In the genomic region with DNA sequence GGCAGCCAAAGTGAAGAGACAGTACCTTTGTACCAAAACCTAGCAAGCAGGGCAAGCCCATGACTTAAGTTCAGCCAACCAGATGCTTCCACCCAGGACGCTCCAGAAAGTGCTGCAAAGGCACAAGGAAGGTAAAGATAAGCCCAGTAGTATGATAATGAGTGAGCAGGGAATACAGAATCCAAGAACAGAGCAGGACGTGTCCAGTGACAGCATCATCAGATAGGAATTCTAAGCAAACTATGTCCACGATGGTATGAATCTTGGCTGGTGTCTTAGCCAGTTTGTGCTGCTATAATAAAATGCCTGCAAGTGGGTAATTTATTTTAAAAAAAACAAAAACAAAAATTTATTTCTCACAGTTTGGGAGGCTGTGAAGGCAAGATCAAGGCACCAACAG, we compare ENCODE assay signal across 28 cellular contexts. TPM values are rescaled to one million over a fixed set of nuclear protein-coding genes. Genes with fewer than 3 reads are reported as not detected.
A peak's percentile ranks its signal among the peaks of the same experiment; 100 is the strongest.
DNase-seq lines count a peak whose midpoint lies in the region; ATAC-seq and TF ChIP-seq lines count a peak whose summit lies in the region.
"Had no signal": no experiment of that assay in that cellular context is flagged by ENCODE, and none has a peak within 500 bp of the region (broad histone marks: within the 10 kb centered on the region; RNA-seq: fewer than 3 reads in every experiment).

No MANE protein-coding gene starts in this region.

- H3K4me3 ChIP-seq in GM23248, result no peak overlapping the region
- H3K4me3 ChIP-seq in adipocyte (ENCODE audit: low read length), result no peak overlapping the region
- no peak overlapping the region for H3K4me3 ChIP-seq in fibroblast of the aortic adventitia (ENCODE audit: low read depth, low read length)
- H3K4me3 ChIP-seq: BLaER1, cardiac muscle cell, dorsolateral prefrontal cortex, mucosa of descending colon, neural progenitor cell, tibial nerve had no signal

- H3K9ac ChIP-seq in GM23248 (no peak overlapping the region), adipocyte (ENCODE audit: low read length) (no peak overlapping the region)
- H3K9ac ChIP-seq: BLaER1, KMS-11, neural progenitor cell had no signal

- H3F3A ChIP-seq in GM23248 (ENCODE audit: insufficient read depth), result no peaks in the 10 kb centered on the region

- no peaks in the 10 kb centered on the region for H3K27me3 ChIP-seq in GM23248 (replicated peaks; ENCODE audit: insufficient read depth)
- no peaks in the 10 kb centered on the region for H3K27me3 ChIP-seq in adipocyte (replicated peaks; ENCODE audit: control insufficient read depth, insufficient read depth, low read length)
- H3K27me3 ChIP-seq: BLaER1, cardiac muscle cell, dorsolateral prefrontal cortex, neural progenitor cell, tibial nerve had no signal

- H3K9me2 ChIP-seq in GM23248 (ENCODE audit: insufficient read depth), result no peaks in the 10 kb centered on the region

- no peak overlapping the region for H3K27ac ChIP-seq in GM23248
- H3K27ac ChIP-seq: BLaER1, cardiac muscle cell, dorsolateral prefrontal cortex, KMS-11, neural progenitor cell, tibial nerve had no signal

- TF ChIP-seq CTCF in fibroblast of the aortic adventitia (IDR thresholded peaks at IDR 0.05; ENCODE audit: insufficient read depth, low read length), result no peak

- H3K9me3 ChIP-seq in GM23248 (ENCODE audit: low read depth), result no peaks in the 10 kb centered on the region
- peaks cover 6% of the 10 kb centered on the region for H3K9me3 ChIP-seq in adipocyte (ENCODE audit: control insufficient read depth, low read length)
- H3K9me3 ChIP-seq: mucosa of descending colon had no signal

- 17 to 25% methylated on average over 3 of the region's 3 CpGs for WGBS in GM23248 (ENCODE audit: low coverage in 1 of 2, low lambda C conversion rate in 2 of 2, missing lambda C conversion rate in 2 of 2), 2 experiments

- H3K4me1 ChIP-seq in GM23248 (ENCODE audit: insufficient read depth) (peaks cover 8% of the 10 kb centered on the region), adipocyte (ENCODE audit: control insufficient read depth, insufficient read depth, low read length) (no peaks in the 10 kb centered on the region)
- H3K4me1 ChIP-seq: BLaER1, tibial nerve had no signal

- no peaks in the 10 kb centered on the region for H3K79me2 ChIP-seq in GM23248 (ENCODE audit: insufficient read depth)

- DNase-seq in GM23248 (peak; percentile 59), adipocyte (ENCODE audit: low read depth) (peak; percentile 42), fibroblast of the aortic adventitia (ENCODE audit: low read depth) (peak; percentile 33), DMS79 treated with DMSO at 0.1 percent for 48 hours (lab: John Stamatoyannopoulos, UW) (no peak), cerebellar cortex (ENCODE audit: low spot score) (no peak)
- DNase-seq: activated CD4-positive, alpha-beta T cell treated with anti-CD3 and anti-CD28 coated beads for 48 hours; activated effector memory CD4-positive, alpha-beta T cell treated with Interleukin-2 at 50 U/mL for 16 hours; activated naive CD8-positive, alpha-beta T cell treated with anti-CD3 and anti-CD28 coated beads, Interleukin-2, amount 50 U/mL, for 24 hours; dorsolateral prefrontal cortex; GOT3; mucosa of descending colon; MV-4-11; NCI-H1694; SIG-M5; small intestine; stimulated activated CD4-positive, alpha-beta T cell treated with anti-CD3 and anti-CD28 coated beads, Interleukin-4, amount 100 ng/mL, for 24 hours; T-helper 1 cell had no signal

- in situ Hi-C loops in GM23248 (cut with MboI), result no loop called here

- no peak for ATAC-seq in GM21423 (IDR thresholded peaks at IDR 0.05; ENCODE audit: unreplicated experiment)
- ATAC-seq in HG03342 (IDR thresholded peaks at IDR 0.05; ENCODE audit: unreplicated experiment), result no peak
- ATAC-seq: activated naive CD8-positive, alpha-beta T cell treated with anti-CD3 and anti-CD28 coated beads, Interleukin-2, amount 50 U/mL, for 24 hours; mucosa of descending colon had no signal

- H4K20me1 ChIP-seq in GM23248 (ENCODE audit: insufficient read depth), result no peaks in the 10 kb centered on the region; the same call in 1 of the 2 replicates
- H4K20me1 ChIP-seq: BLaER1 had no signal

- H2AFZ ChIP-seq in GM23248, result no peak overlapping the region
- H2AFZ ChIP-seq: neural progenitor cell had no signal

- H3K4me2 ChIP-seq in GM23248 (ENCODE audit: unreplicated experiment), result peak overlapping the region; percentile 11
- H3K4me2 ChIP-seq: BLaER1, KMS-11, neural progenitor cell had no signal

- H3K36me3 ChIP-seq in GM23248 (ENCODE audit: low read depth) (no peaks in the 10 kb centered on the region), adipocyte (ENCODE audit: control insufficient read depth, insufficient read depth, low read length, severe bottlenecking) (no peaks in the 10 kb centered on the region)
- H3K36me3 ChIP-seq: BLaER1, cardiac muscle cell, neural progenitor cell had no signal

RNA-seq across cellular contexts. Expression of a gene that starts 13.6 kb away (rescaled TPM):
- not detected in 2 replicates for total RNA-seq in GM23248 (2014; rRNA removed; shearing (Covaris generic))
- not detected in 2 replicates for polyA plus RNA-seq in GM23248 (2016; fragmentation: Nextera tagmentation; extraction: Ambion mirVana)
- total RNA-seq in fibroblast of the aortic adventitia (ENCODE audit: low replicate concordance), result not detected in 2 replicates
- total RNA-seq: epithelial cell of proximal tubule, HT1080 had no signal
- polyA plus RNA-seq: cardiac muscle cell had no signal

RNA-seq across cellular contexts. Expression of a gene that starts 25.4 kb away (rescaled TPM):
- total RNA-seq in GM23248 (2014; rRNA removed; shearing (Covaris generic)), result 0.43 TPM in 1 of 2 replicates, not detected in the other
- not detected in 2 replicates for polyA plus RNA-seq in GM23248 (2016; fragmentation: Nextera tagmentation; extraction: Ambion mirVana)
- not detected in 2 replicates for total RNA-seq in fibroblast of the aortic adventitia (ENCODE audit: low replicate concordance)
- total RNA-seq: cardiac muscle cell, HT1080 had no signal
- polyA plus RNA-seq: cardiac muscle cell had no signal

RNA-seq across cellular contexts. Expression of a gene that starts 46.9 kb away (rescaled TPM):
- total RNA-seq in GM23248 (2014; rRNA removed; shearing (Covaris generic)), result not detected in 2 replicates
- not detected in 2 replicates for polyA plus RNA-seq in GM23248 (2016; fragmentation: Nextera tagmentation; extraction: Ambion mirVana)
- total RNA-seq in fibroblast of the aortic adventitia (ENCODE audit: low replicate concordance), result not detected in 2 replicates
- total RNA-seq: cardiac muscle cell, glomerular endothelial cell, HT1080, liver, mucosa of descending colon, tibial nerve had no signal
- polyA plus RNA-seq: cardiac muscle cell, liver had no signal

RNA-seq across cellular contexts. Expression of a gene that starts 51.5 kb away (rescaled TPM):
- total RNA-seq in GM23248 (2014; rRNA removed; shearing (Covaris generic)), result not detected in 2 replicates
- polyA plus RNA-seq in GM23248 (2016; fragmentation: Nextera tagmentation; extraction: Ambion mirVana), result 0.23 and 0.33 TPM in 2 replicates
- not detected in 2 replicates for total RNA-seq in fibroblast of the aortic adventitia (ENCODE audit: low replicate concordance)
- total RNA-seq: cardiac muscle cell, epithelial cell of proximal tubule, glomerular endothelial cell, HT1080, liver, mucosa of descending colon had no signal
- polyA plus RNA-seq: cardiac muscle cell, liver, small intestine had no signal

RNA-seq across cellular contexts. Expression of a gene that starts 53.2 kb away (rescaled TPM):
- 17.9 and 20.4 TPM in 2 replicates for total RNA-seq in GM23248 (2014; rRNA removed; shearing (Covaris generic))
- polyA plus RNA-seq in GM23248 (2016; fragmentation: Nextera tagmentation; extraction: Ambion mirVana), result 50.1 and 51.6 TPM in 2 replicates
- total RNA-seq in fibroblast of the aortic adventitia (ENCODE audit: low replicate concordance), result 9.7 and 24.9 TPM in 2 replicates

Comparison
In these comparisons a context has a peak if more than half of its experiments do, and no peak if none do; other contexts are left out.
1. DNase-seq: peak in GM23248 (single experiment), adipocyte (single experiment) and fibroblast of the aortic adventitia (single experiment); none in DMS79 treated with DMSO at 0.1 percent for 48 hours (single experiment) and cerebellar cortex (single experiment).